ENCODE assay signal across 23 cellular contexts in genomic region chr3:132879651-132880050, GRCh38.
DNase-seq lines count a peak whose midpoint lies in the region; ATAC-seq and TF ChIP-seq lines count a peak whose summit lies in the region.
"Had no signal": no experiment of that assay in that cellular context is flagged by ENCODE, and none has a peak within 500 bp of the region (broad histone marks: within the 10 kb centered on the region; RNA-seq: fewer than 3 reads in every experiment).

No MANE protein-coding gene starts in this region.

- H3K4me3 Mint-ChIP-seq in activated CD4-positive, alpha-beta T cell treated with anti-CD3 and anti-CD28 coated beads, Interleukin-2, amount 10 ng/mL, durations not matched to agents 24 days and 14 days, result no peak overlapping the region
- H3K4me3 Mint-ChIP-seq: activated CD4-positive, alpha-beta T cell treated with anti-CD3 and anti-CD28 coated beads, Interleukin-2, amount 10 ng/mL, durations not matched to agents 7 days and 5 days; activated naive CD8-positive, alpha-beta T cell; HFFc6; naive B cell; T-helper 1 cell treated with Interleukin-12 subunit alpha and Interleukin-12 subunit beta and Interleukin-4 antibody, amounts not matched to agents 30 μg/mL and 1 μg/mL, for 36 hours had no signal

- no peaks in the 10 kb centered on the region for H3K9me2 ChIP-seq in SK-N-SH
- H3K9me2 ChIP-seq in MM.1S (replicated peaks; ENCODE audit: insufficient read depth, low read length), result no peaks in the 10 kb centered on the region
- H3K9me2 ChIP-seq in PC-3 (replicated peaks; ENCODE audit: low read length), result no peaks in the 10 kb centered on the region

- ATAC-seq in SK-N-SH treated with all-trans-retinoic acid at 6 μM for 48 hours (no peak), PC-3 (no peak)
- ATAC-seq: stimulated activated naive CD8-positive, alpha-beta T cell treated with anti-CD3 and anti-CD28 coated beads, Interleukin-15, Interleukin-2, amounts not matched to agents 100 U/mL and 50 U/mL, for 24 hours had no signal

- H3K9ac ChIP-seq in SK-N-SH, result no peak overlapping the region
- no peak overlapping the region for H3K9ac ChIP-seq in iPS-18a (ENCODE audit: low read length)
- H3K9ac ChIP-seq in MM.1S (ENCODE audit: low read length), result no peak overlapping the region
- H3K9ac ChIP-seq in PC-3 (ENCODE audit: low read length), result no peak overlapping the region

- H3K27me3 ChIP-seq in SK-N-SH (ENCODE audit: insufficient read depth) (no peaks in the 10 kb centered on the region), iPS-18a (ENCODE audit: control insufficient read depth, insufficient read depth, low read length) (no peaks in the 10 kb centered on the region), MM.1S (replicated peaks; ENCODE audit: insufficient read depth, low read length) (no peaks in the 10 kb centered on the region), right atrium auricular region (no peaks in the 10 kb centered on the region), PC-3 (ENCODE audit: low read length) (no peaks in the 10 kb centered on the region)
- H3K27me3 ChIP-seq: hepatocyte, tibial artery had no signal

- peaks cover 2% of the 10 kb centered on the region for H3K27me3 Mint-ChIP-seq in activated CD4-positive, alpha-beta T cell treated with anti-CD3 and anti-CD28 coated beads, Interleukin-2, amount 10 ng/mL, durations not matched to agents 24 days and 14 days
- H3K27me3 Mint-ChIP-seq: activated CD4-positive, alpha-beta T cell treated with anti-CD3 and anti-CD28 coated beads, Interleukin-2, amount 10 ng/mL, durations not matched to agents 7 days and 5 days had no signal

- TF ChIP-seq CTCF in SK-N-SH (IDR thresholded peaks at IDR 0.05), result no peak
- no peak for TF ChIP-seq CTCF in MM.1S (IDR thresholded peaks at IDR 0.05; ENCODE audit: low read length)
- no peak for TF ChIP-seq CTCF in right atrium auricular region (IDR thresholded peaks at IDR 0.05)
- TF ChIP-seq CTCF in PC-3 (conservative IDR thresholded peaks at IDR 0.05; ENCODE audit: low read depth, low read length), result no peak

- H3K27ac ChIP-seq in SK-N-SH (ENCODE audit: low read depth in 2 of 2, low read length in 1 of 2) (peak overlapping the region in 1 of 2 experiments; percentile 62; a peak in 1 of 4 replicates), iPS-18a (ENCODE audit: low read length) (no peak overlapping the region), MM.1S (ENCODE audit: low read length) (no peak overlapping the region), right atrium auricular region (no peak overlapping the region), PC-3 (ENCODE audit: low read length) (no peak overlapping the region)
- H3K27ac ChIP-seq: hepatocyte, tibial artery had no signal

- intact Hi-C loops in activated CD4-positive, alpha-beta T cell treated with anti-CD3 and anti-CD28 coated beads, Interleukin-2, amount 10 ng/mL, durations not matched to agents 24 days and 14 days (cut with micrococcal nuclease), result no loop called here
- intact Hi-C loops in PC-3 (cut with micrococcal nuclease), result no loop called here

- CTCF ChIA-PET in SK-N-SH (lab: Yijun Ruan, JAX), result no interaction called here
- CTCF ChIA-PET in PC-3 (lab: Charles Lee), result no interaction called here

- no peak overlapping the region for H3K4me2 ChIP-seq in SK-N-SH
- no peak overlapping the region for H3K4me2 ChIP-seq in MM.1S (ENCODE audit: low read depth, low read length)
- H3K4me2 ChIP-seq in PC-3 (ENCODE audit: low read length), result no peak overlapping the region
- H3K4me2 ChIP-seq: hepatocyte had no signal

- DNase-seq in SK-N-SH, result peak; percentile 28
- peak; percentile 58 for DNase-seq in RPMI7951 (ENCODE audit: low read depth)
- DNase-seq in MM.1S, result no peak
- no peak for DNase-seq in activated CD4-positive, alpha-beta T cell treated with anti-CD3 and anti-CD28 coated beads, Interleukin-2, amount 10 ng/mL, durations not matched to agents 24 days and 14 days
- DNase-seq in right atrium auricular region (ENCODE audit: low spot score), result no peak
- DNase-seq in PC-3, result no peak
- DNase-seq: activated CD4-positive, alpha-beta T cell treated with anti-CD3 and anti-CD28 coated beads, Interleukin-2, amount 10 ng/mL, durations not matched to agents 7 days and 5 days; AML-193; DMS79; HFFc6; IMR-90; kidney; naive B cell; NCI-H82; SIG-M5; stimulated activated CD4-positive, alpha-beta T cell treated with anti-CD3 and anti-CD28 coated beads, Interleukin-4, amount 100 ng/mL, for 4 hours; stimulated activated naive CD8-positive, alpha-beta T cell treated with anti-CD3 and anti-CD28 coated beads, Interleukin-15, Interleukin-2, amounts not matched to agents 100 U/mL and 50 U/mL, for 24 hours; tibial artery had no signal

- BruUV-seq in PC-3 (replicated peaks; lab: Mats Ljungman, UMichigan), result no TSS peak

- POLR2A ChIA-PET in SK-N-SH (lab: Yijun Ruan, JAX) (interaction anchor here (0.9 kb wide), 1 partner anchor 158 kb away, joined by 3 read pairs; the partner anchor contains the start of gene TMEM108), PC-3 (lab: Charles Lee; ENCODE audit: unreplicated experiment) (no interaction called here)

- no peaks in the 10 kb centered on the region for H3K4me1 Mint-ChIP-seq in activated CD4-positive, alpha-beta T cell treated with anti-CD3 and anti-CD28 coated beads, Interleukin-2, amount 10 ng/mL, durations not matched to agents 24 days and 14 days
- H3K4me1 Mint-ChIP-seq: activated CD4-positive, alpha-beta T cell treated with anti-CD3 and anti-CD28 coated beads, Interleukin-2, amount 10 ng/mL, durations not matched to agents 7 days and 5 days had no signal

- H3F3A ChIP-seq in SK-N-SH (replicated peaks; ENCODE audit: insufficient read depth), result no peaks in the 10 kb centered on the region
- H3F3A ChIP-seq in MM.1S (ENCODE audit: insufficient read depth, low read length), result no peaks in the 10 kb centered on the region
- no peaks in the 10 kb centered on the region for H3F3A ChIP-seq in PC-3 (ENCODE audit: low read length, unreplicated experiment)

- no peaks in the 10 kb centered on the region for H3K36me3 Mint-ChIP-seq in activated CD4-positive, alpha-beta T cell treated with anti-CD3 and anti-CD28 coated beads, Interleukin-2, amount 10 ng/mL, durations not matched to agents 24 days and 14 days (ENCODE audit: low read depth)
- H3K36me3 Mint-ChIP-seq: activated naive CD8-positive, alpha-beta T cell; naive B cell had no signal

- peak in 1 of 2 experiments; percentile 32; a peak in 1 of 4 replicates for TF ChIP-seq EP300 in SK-N-SH (IDR thresholded peaks at IDR 0.05; ENCODE audit: borderline replicate concordance in 1 of 2, low read depth in 1 of 2, low read length in 1 of 2)

- H3K9me3 ChIP-seq in SK-N-SH (no peaks in the 10 kb centered on the region), iPS-18a (ENCODE audit: control insufficient read depth, low read depth, low read length) (no peaks in the 10 kb centered on the region), MM.1S (replicated peaks; ENCODE audit: insufficient read depth, low read length) (no peaks in the 10 kb centered on the region), right atrium auricular region (no peaks in the 10 kb centered on the region), PC-3 (ENCODE audit: low read length) (no peaks in the 10 kb centered on the region)
- H3K9me3 ChIP-seq: tibial artery had no signal

- TF ChIP-seq RAD21 in SK-N-SH (IDR thresholded peaks at IDR 0.05; ENCODE audit: low read length), result no peak

- H4K20me1 ChIP-seq in SK-N-SH (ENCODE audit: insufficient read depth) (no peaks in the 10 kb centered on the region), MM.1S (ENCODE audit: insufficient read depth, low read length) (no peaks in the 10 kb centered on the region), PC-3 (ENCODE audit: low read length) (no peaks in the 10 kb centered on the region)

- no peak overlapping the region for H2AFZ ChIP-seq in SK-N-SH (ENCODE audit: low read depth)
- no peak overlapping the region for H2AFZ ChIP-seq in MM.1S (ENCODE audit: low read length)
- no peak overlapping the region for H2AFZ ChIP-seq in PC-3 (ENCODE audit: low read length)
- H2AFZ ChIP-seq: hepatocyte had no signal

- peaks cover 0 to 4% of the 10 kb centered on the region in 2 experiments; a peak in 1 of 4 replicates for H3K4me1 ChIP-seq in SK-N-SH (ENCODE audit: control insufficient read depth in 1 of 2, insufficient read depth in 2 of 2, low read depth in 1 of 2, low read length in 1 of 2)
- peaks cover 11% of the 10 kb centered on the region for H3K4me1 ChIP-seq in iPS-18a (ENCODE audit: control insufficient read depth, low read depth, low read length)
- no peaks in the 10 kb centered on the region for H3K4me1 ChIP-seq in MM.1S (ENCODE audit: low read length)
- H3K4me1 ChIP-seq in right atrium auricular region, result no peaks in the 10 kb centered on the region
- H3K4me1 ChIP-seq in PC-3 (ENCODE audit: insufficient read depth, low read length), result no peaks in the 10 kb centered on the region
- H3K4me1 ChIP-seq: tibial artery had no signal

- H3K27ac Mint-ChIP-seq in activated CD4-positive, alpha-beta T cell treated with anti-CD3 and anti-CD28 coated beads, Interleukin-2, amount 10 ng/mL, durations not matched to agents 24 days and 14 days, result no peak overlapping the region
- H3K27ac Mint-ChIP-seq: activated CD4-positive, alpha-beta T cell treated with anti-CD3 and anti-CD28 coated beads, Interleukin-2, amount 10 ng/mL, durations not matched to agents 7 days and 5 days; activated naive CD8-positive, alpha-beta T cell; HFFc6; T-helper 1 cell treated with Interleukin-12 subunit alpha and Interleukin-12 subunit beta and Interleukin-4 antibody, amounts not matched to agents 30 μg/mL and 1 μg/mL, for 36 hours had no signal

- H3K36me3 ChIP-seq in SK-N-SH (replicated peaks in 1 of 2; ENCODE audit: control insufficient read depth in 1 of 2, insufficient read depth in 2 of 2, low read length in 1 of 2), result no peaks in the 10 kb centered on the region
- H3K36me3 ChIP-seq in iPS-18a (ENCODE audit: control insufficient read depth, low read depth, low read length), result no peaks in the 10 kb centered on the region
- no peaks in the 10 kb centered on the region for H3K36me3 ChIP-seq in MM.1S (replicated peaks; ENCODE audit: insufficient read depth, low read length)
- no peaks in the 10 kb centered on the region for H3K36me3 ChIP-seq in right atrium auricular region
- H3K36me3 ChIP-seq in PC-3 (ENCODE audit: low read depth, low read length), result no peaks in the 10 kb centered on the region
- H3K36me3 ChIP-seq: tibial artery had no signal

- no peaks in the 10 kb centered on the region for H3K9me3 Mint-ChIP-seq in activated CD4-positive, alpha-beta T cell treated with anti-CD3 and anti-CD28 coated beads, Interleukin-2, amount 10 ng/mL, durations not matched to agents 24 days and 14 days
- H3K9me3 Mint-ChIP-seq: activated CD4-positive, alpha-beta T cell treated with anti-CD3 and anti-CD28 coated beads, Interleukin-2, amount 10 ng/mL, durations not matched to agents 7 days and 5 days; T-helper 1 cell treated with Interleukin-12 subunit alpha and Interleukin-12 subunit beta and Interleukin-4 antibody, amounts not matched to agents 30 μg/mL and 1 μg/mL, for 36 hours had no signal

- H3K4me3 ChIP-seq in SK-N-SH (ENCODE audit: low read depth in 2 of 2, low read length in 1 of 2) (no peak overlapping the region), iPS-18a (ENCODE audit: low read length) (peak overlapping the region; percentile 14), MM.1S (ENCODE audit: low read length) (no peak overlapping the region), right atrium auricular region (no peak overlapping the region), PC-3 (ENCODE audit: low read length) (no peak overlapping the region)
- H3K4me3 ChIP-seq: hepatocyte, tibial artery had no signal

- H3K79me2 ChIP-seq in SK-N-SH (ENCODE audit: insufficient read depth) (no peaks in the 10 kb centered on the region), MM.1S (ENCODE audit: low read length) (no peaks in the 10 kb centered on the region), PC-3 (ENCODE audit: low read length) (no peaks in the 10 kb centered on the region)
- H3K79me2 ChIP-seq: hepatocyte had no signal

Comparison
In these comparisons a context has a peak if more than half of its experiments do, and no peak if none do; other contexts are left out.
1. DNase-seq: peak in SK-N-SH (single experiment) and RPMI7951 (single experiment); none in MM.1S (single experiment), activated CD4-positive, alpha-beta T cell treated with anti-CD3 and anti-CD28 coated beads, Interleukin-2, amount 10 ng/mL, durations not matched to agents 24 days and 14 days (single experiment), right atrium auricular region (single experiment) and PC-3 (single experiment).